8 cellular contexts compared by ENCODE assay signal in the genomic region with DNA sequence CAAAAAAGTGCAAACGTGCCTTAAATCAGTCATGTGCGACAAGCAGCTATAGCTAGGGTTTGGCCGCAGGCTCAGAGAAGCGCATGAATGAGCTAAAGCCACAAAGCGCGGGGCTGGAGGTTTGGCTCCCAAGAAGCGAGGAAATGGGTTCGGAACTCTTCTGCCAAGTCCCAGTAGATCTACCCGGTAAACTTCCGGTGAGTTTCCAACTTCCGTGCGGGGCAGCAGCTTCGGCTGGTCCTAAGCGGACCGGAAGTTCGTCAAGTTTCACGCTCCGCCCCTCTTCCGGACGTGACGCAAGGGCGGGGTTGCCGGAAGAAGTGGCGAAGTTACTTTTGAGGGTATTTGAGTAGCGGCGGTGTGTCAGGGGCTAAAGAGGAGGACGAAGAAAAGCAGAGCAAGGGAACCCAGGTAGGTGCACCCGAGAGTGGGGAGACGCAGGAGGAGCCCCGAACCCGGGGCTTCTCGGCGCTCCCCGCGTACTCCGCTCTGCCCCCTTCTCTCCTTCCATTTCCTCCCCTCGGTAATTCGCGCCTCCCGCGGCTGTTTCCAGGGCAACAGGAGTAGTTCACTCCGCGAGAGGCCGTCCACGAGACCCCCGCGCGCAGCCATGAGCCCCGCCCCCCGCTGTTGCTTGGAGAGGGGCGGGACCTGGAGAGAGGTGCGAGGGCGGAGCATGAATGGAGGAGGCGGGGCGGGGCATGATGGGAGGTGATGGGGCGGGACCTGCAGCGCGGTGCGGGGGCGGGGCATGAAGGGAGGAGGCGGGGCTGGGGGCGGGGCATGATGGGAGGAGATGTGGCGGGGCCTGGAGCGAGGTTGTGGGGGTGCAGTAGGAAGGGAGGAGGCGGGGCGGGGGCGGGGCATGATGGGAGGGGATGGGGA. TPM values are rescaled to one million over a fixed set of nuclear protein-coding genes. Genes with fewer than 3 reads are reported as not detected.
A peak's percentile ranks its signal among the peaks of the same experiment; 100 is the strongest.
DNase-seq lines count a peak whose midpoint lies in the region; ATAC-seq and TF ChIP-seq lines count a peak whose summit lies in the region.

A gene (plus strand): TSS at position 292 of the 885 bp plus-strand sequence. CDS start 1,149 bp downstream, outside the sequence.

- H3K9me3 ChIP-seq in NT2/D1 (ENCODE audit: insufficient read depth, low read length) = no peaks in the 10 kb centered on the region
- H3K9me3 ChIP-seq in endodermal cell (ENCODE audit: control insufficient read depth, low read length) = no peaks in the 10 kb centered on the region

- peak within 1 kb of the TSS; percentile 91 for H4K8ac ChIP-seq in mesendoderm (ENCODE audit: low read depth, low read length)

- H3K9me3 Mint-ChIP-seq in activated CD8-positive, alpha-beta memory T cell treated with anti-CD3 and anti-CD28 coated beads, Interleukin-2, amount 10 ng/mL, durations not matched to agents 7 days and 5 days (ENCODE audit: low read depth) = no peaks in the 10 kb centered on the region
- H3K9me3 Mint-ChIP-seq in endodermal cell = peaks cover 2% of the 10 kb centered on the region

- CTCF ChIA-PET in activated CD8-positive, alpha-beta memory T cell treated with anti-CD3 and anti-CD28 coated beads, Interleukin-2, amount 10 ng/mL, durations not matched to agents 7 days and 5 days (lab: Charles Lee) = interaction anchor here (0.8 to 1.9 kb wide), 9 partner anchors 9 to 180 kb away, joined by 3 to 16 read pairs (median 4); a partner anchor contains a TSS

- no peak within 1 kb of the TSS for H2BK120ac ChIP-seq in mesendoderm (ENCODE audit: low read depth, low read length)

- H3K4me1 ChIP-seq in NT2/D1 (ENCODE audit: insufficient read depth, insufficient read length) = peaks cover 3% of the 10 kb centered on the region
- H3K4me1 ChIP-seq in endodermal cell (ENCODE audit: control insufficient read depth, insufficient read depth, low read length) = no peaks in the 10 kb centered on the region
- no peaks in the 10 kb centered on the region for H3K4me1 ChIP-seq in mesendoderm (ENCODE audit: control insufficient read depth, low read depth, low read length)

- H4K5ac ChIP-seq in mesendoderm (ENCODE audit: low read length) = no peak within 1 kb of the TSS

- H3K4me3 Mint-ChIP-seq in activated CD8-positive, alpha-beta memory T cell treated with anti-CD3 and anti-CD28 coated beads, Interleukin-2, amount 10 ng/mL, durations not matched to agents 7 days and 5 days = peak within 1 kb of the TSS; percentile 95
- H3K4me3 Mint-ChIP-seq in endodermal cell = peak within 1 kb of the TSS; percentile 94

- H2BK5ac ChIP-seq in mesendoderm (ENCODE audit: low read length) = no peak within 1 kb of the TSS

- H3K4me1 Mint-ChIP-seq in activated CD8-positive, alpha-beta memory T cell treated with anti-CD3 and anti-CD28 coated beads, Interleukin-2, amount 10 ng/mL, durations not matched to agents 7 days and 5 days = peaks cover 20% of the 10 kb centered on the region
- no peaks in the 10 kb centered on the region for H3K4me1 Mint-ChIP-seq in endodermal cell

- H3K36me3 Mint-ChIP-seq in activated CD8-positive, alpha-beta memory T cell treated with anti-CD3 and anti-CD28 coated beads, Interleukin-2, amount 10 ng/mL, durations not matched to agents 7 days and 5 days = peaks cover 28% of the 10 kb centered on the region
- peaks cover 30% of the 10 kb centered on the region for H3K36me3 Mint-ChIP-seq in endodermal cell (ENCODE audit: low read depth)

- ATAC-seq in GM21360 (IDR thresholded peaks at IDR 0.05; ENCODE audit: unreplicated experiment) = peak; percentile 67
- peak; percentile 93 for ATAC-seq in activated CD8-positive, alpha-beta memory T cell treated with anti-CD3 and anti-CD28 coated beads, Interleukin-2, amount 10 ng/mL, durations not matched to agents 7 days and 5 days

- H3K4me3 ChIP-seq in NT2/D1 (ENCODE audit: insufficient read length, low read depth) (peak within 1 kb of the TSS; percentile 92), endodermal cell (ENCODE audit: low read length) (peak within 1 kb of the TSS; percentile 95), mesendoderm (ENCODE audit: low read length) (peak within 1 kb of the TSS; percentile 80)

- H3K27me3 ChIP-seq in NT2/D1 (ENCODE audit: insufficient read depth, insufficient read length) = no peaks in the 10 kb centered on the region
- H3K27me3 ChIP-seq in endodermal cell (ENCODE audit: control insufficient read depth, insufficient read depth, low read length, poor library complexity, severe bottlenecking) = no peaks in the 10 kb centered on the region
- no peaks in the 10 kb centered on the region for H3K27me3 ChIP-seq in mesendoderm (ENCODE audit: insufficient read depth, low read length, poor library complexity)

- no peak within 1 kb of the TSS for H3K4ac ChIP-seq in mesendoderm (ENCODE audit: low read depth, low read length)

- DNase-seq in CMK (ENCODE audit: low read depth) (peak; percentile 98), HUDEP-2 (lab: John Stamatoyannopoulos, UW; ENCODE audit: unreplicated experiment in 76 of 76) (peak in 75 of 76 experiments; percentile 72 to 100 (median 97)), NT2/D1 (ENCODE audit: low read depth, low spot score) (peak; percentile 90), endodermal cell (peak; percentile 98), mesendoderm (peak; percentile 99)
- DNase-seq in activated CD8-positive, alpha-beta memory T cell treated with anti-CD3 and anti-CD28 coated beads, Interleukin-2, amount 10 ng/mL, durations not matched to agents 7 days and 5 days = peak; percentile 97
- DNase-seq in stimulated activated CD8-positive, alpha-beta memory T cell treated with anti-CD3 and anti-CD28 coated beads, Interleukin-15, amount 100 ng/mL, for 1 hour (ENCODE audit: low read depth) = peak; percentile 90

- no peak within 1 kb of the TSS for H2AK5ac ChIP-seq in mesendoderm (ENCODE audit: low read length)

- peak within 1 kb of the TSS; percentile 99 for H3K27ac ChIP-seq in endodermal cell (ENCODE audit: low read depth, low read length)
- peak within 1 kb of the TSS; percentile 91 for H3K27ac ChIP-seq in mesendoderm (ENCODE audit: low read depth, low read length)

- H3K79me2 ChIP-seq in mesendoderm (ENCODE audit: control insufficient read depth, insufficient read depth, low read length) = no peaks in the 10 kb centered on the region

- TF ChIP-seq CTCF in endodermal cell (conservative IDR thresholded peaks at IDR 0.05) = no peak

- peak within 1 kb of the TSS; percentile 88 for H3K9ac ChIP-seq in NT2/D1 (ENCODE audit: insufficient read length, low read depth)
- peak within 1 kb of the TSS; percentile 99 for H3K9ac ChIP-seq in endodermal cell (ENCODE audit: extremely low read depth, low read length, poor library complexity, severe bottlenecking)
- peak within 1 kb of the TSS; percentile 75 for H3K9ac ChIP-seq in mesendoderm (ENCODE audit: low read length)

- H3K36me3 ChIP-seq in NT2/D1 (ENCODE audit: insufficient read depth, insufficient read length, low read length) = peaks cover 42% of the 10 kb centered on the region
- H3K36me3 ChIP-seq in endodermal cell (ENCODE audit: control insufficient read depth, insufficient read depth, low read length) = peaks cover 34% of the 10 kb centered on the region
- no peaks in the 10 kb centered on the region for H3K36me3 ChIP-seq in mesendoderm (ENCODE audit: control insufficient read depth, insufficient read depth, low read length)

- no peaks in the 10 kb centered on the region for H3K27me3 Mint-ChIP-seq in activated CD8-positive, alpha-beta memory T cell treated with anti-CD3 and anti-CD28 coated beads, Interleukin-2, amount 10 ng/mL, durations not matched to agents 7 days and 5 days
- peaks cover 2% of the 10 kb centered on the region for H3K27me3 Mint-ChIP-seq in endodermal cell (ENCODE audit: insufficient read depth)

- H3K79me1 ChIP-seq in mesendoderm (ENCODE audit: low read length) = peaks cover 1% of the 10 kb centered on the region

- H3K23ac ChIP-seq in mesendoderm (ENCODE audit: low read length) = no peak within 1 kb of the TSS

- H3K27ac Mint-ChIP-seq in activated CD8-positive, alpha-beta memory T cell treated with anti-CD3 and anti-CD28 coated beads, Interleukin-2, amount 10 ng/mL, durations not matched to agents 7 days and 5 days = peak within 1 kb of the TSS; percentile 99
- H3K27ac Mint-ChIP-seq in endodermal cell = peak within 1 kb of the TSS; percentile 99

- H3K4me2 ChIP-seq in mesendoderm (ENCODE audit: low read length) = peak within 1 kb of the TSS; percentile 56

- no peak within 1 kb of the TSS for H2BK15ac ChIP-seq in mesendoderm (replicated peaks; ENCODE audit: low read depth)

- peak within 1 kb of the TSS; percentile 75 for H3K18ac ChIP-seq in mesendoderm (ENCODE audit: low read length)

- peak within 1 kb of the TSS; percentile 88 for H3K56ac ChIP-seq in mesendoderm (ENCODE audit: low read length)

- WGBS in endodermal cell (ENCODE audit: insufficient coverage in 1 of 2, insufficient read length in 1 of 2), 2 experiments = 2 to 3% methylated on average over 14 to 60 of the region's 67 CpGs
- WGBS in mesendoderm (ENCODE audit: extremely low coverage, insufficient coverage, low lambda C conversion rate) = no CpG with 5 or more reads among the region's 67 CpGs

RNA-seq across cellular contexts. Expression of the gene that starts here (rescaled TPM):
- 10 to 100 TPM; 62.2 to 69.8 TPM for total RNA-seq in activated CD8-positive, alpha-beta memory T cell treated with anti-CD3 and anti-CD28 coated beads, Interleukin-2, amount 10 ng/mL, durations not matched to agents 7 days and 5 days
- total RNA-seq in endodermal cell = 10 to 100 TPM; 40.4 to 42.7 TPM
- 21.3 TPM for polyA plus RNA-seq in endodermal cell (2013, experiment 1 of 2)
- polyA plus RNA-seq in endodermal cell (2013, experiment 2 of 2) = 21.2 TPM
- 19.2 TPM for polyA plus RNA-seq in mesendoderm (2013, experiment 1 of 2)
- polyA plus RNA-seq in mesendoderm (2013, experiment 2 of 2) = 19.3 TPM

Comparison
In these comparisons a context has a peak if more than half of its experiments do, and no peak if none do; other contexts are left out.
1. Peak in every context shown above with its lines: DNase-seq, ATAC-seq, H3K4me3 ChIP-seq and H3K27ac ChIP-seq.